Comparison of ENCODE assay signal across 13 cellular contexts in the genomic region with DNA sequence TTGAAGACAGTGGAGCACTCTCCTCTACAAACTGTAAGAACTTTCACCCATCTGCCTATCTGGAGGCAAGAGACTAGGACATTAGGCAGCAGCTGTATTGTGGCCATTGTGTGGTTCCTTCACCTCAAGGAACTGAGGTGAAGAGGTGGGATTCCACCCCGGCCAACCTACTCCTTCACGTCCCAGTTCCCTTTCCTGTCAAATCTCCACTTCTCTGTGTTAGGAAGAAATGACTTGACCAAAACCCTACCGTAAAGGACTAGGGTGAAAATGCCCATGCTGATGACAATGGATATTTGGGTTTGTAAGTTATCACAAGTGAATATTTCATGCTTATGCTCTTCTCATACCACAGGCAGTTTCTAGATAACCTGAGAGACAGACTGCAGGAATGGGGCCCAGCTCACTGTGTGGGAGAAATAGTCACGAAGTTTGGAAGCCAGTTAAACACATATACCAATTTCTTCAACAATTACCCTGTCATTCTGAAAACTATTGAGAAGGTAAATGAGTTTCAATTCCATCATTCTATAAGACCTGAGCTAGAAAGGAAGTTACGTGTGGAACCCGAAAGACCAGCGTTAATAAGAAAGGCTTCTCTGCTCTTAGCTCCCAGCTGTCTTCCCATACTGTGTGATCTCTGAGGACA.
A peak's percentile ranks its signal among the peaks of the same experiment; 100 is the strongest.
DNase-seq lines count a peak whose midpoint lies in the region; ATAC-seq lines count a peak whose summit lies in the region.
"Had no signal": no experiment of that assay in that cellular context is flagged by ENCODE, and none has a peak within 500 bp of the region (broad histone marks: within the 10 kb centered on the region; RNA-seq: fewer than 3 reads in every experiment).

No MANE protein-coding gene starts in this region.

- POLR2A ChIA-PET in activated CD4-positive, alpha-beta T cell treated with anti-CD3 and anti-CD28 coated beads for 36 hours (lab: Charles Lee): interaction anchor here (0.6 kb wide), 1 partner anchor 255 kb away, joined by 3 read pairs; no protein-coding TSS in a partner anchor
- POLR2A ChIA-PET in activated CD4-positive, alpha-beta T cell treated with anti-CD3 and anti-CD28 coated beads, Interleukin-2, amount 10 ng/mL, durations not matched to agents 7 days and 5 days (lab: Charles Lee): no interaction called here

- peaks cover 11% of the 10 kb centered on the region for H3K4me1 Mint-ChIP-seq in activated CD4-positive, alpha-beta T cell treated with anti-CD3 and anti-CD28 coated beads for 36 hours
- H3K4me1 Mint-ChIP-seq in activated CD4-positive, alpha-beta T cell treated with anti-CD3 and anti-CD28 coated beads, Interleukin-2, amount 10 ng/mL, durations not matched to agents 7 days and 5 days: no peaks in the 10 kb centered on the region
- no peaks in the 10 kb centered on the region for H3K4me1 Mint-ChIP-seq in activated T-helper 17 cell treated with anti-CD3 and anti-CD28 coated beads, Interleukin-2, amount 50 U/mL, for 72 hours
- H3K4me1 Mint-ChIP-seq: central memory CD8-positive, alpha-beta T cell; T-helper 17 cell had no signal

- no peak overlapping the region for H3K4me3 Mint-ChIP-seq in activated CD4-positive, alpha-beta T cell treated with anti-CD3 and anti-CD28 coated beads for 36 hours
- no peak overlapping the region for H3K4me3 Mint-ChIP-seq in activated CD4-positive, alpha-beta T cell treated with anti-CD3 and anti-CD28 coated beads, Interleukin-2, amount 10 ng/mL, durations not matched to agents 7 days and 5 days
- peak overlapping the region; percentile 9 for H3K4me3 Mint-ChIP-seq in activated T-helper 17 cell treated with anti-CD3 and anti-CD28 coated beads, Interleukin-2, amount 50 U/mL, for 72 hours
- H3K4me3 Mint-ChIP-seq: activated T-helper 1 cell treated with anti-CD3 and anti-CD28 coated beads, Interleukin-12 subunit alpha, Interleukin-12 subunit beta, Interleukin-2, Interleukin-4 antibody, amounts not matched to agents 30 ng/mL and 10 ng/mL and 1 ng/mL, durations not matched to agents 14 hours and 24 hours and 36 hours; central memory CD8-positive, alpha-beta T cell; T-helper 17 cell had no signal

- peak; percentile 39 for DNase-seq in activated CD4-positive, alpha-beta T cell treated with anti-CD3 and anti-CD28 coated beads for 36 hours
- DNase-seq in activated CD4-positive, alpha-beta T cell treated with anti-CD3 and anti-CD28 coated beads, Interleukin-2, amount 10 ng/mL, durations not matched to agents 7 days and 5 days: no peak
- DNase-seq in NCI-H1092 treated with DMSO at 0.1 percent for 48 hours (lab: John Stamatoyannopoulos, UW) (no peak), AG08395 (ENCODE audit: low spot score) (no peak), NCI-H146 treated with DMSO at 0.1 percent for 48 hours (lab: John Stamatoyannopoulos, UW; ENCODE audit: unreplicated experiment) (no peak)
- DNase-seq: MV-4-11; stimulated activated CD4-positive, alpha-beta T cell treated with anti-CD3 and anti-CD28 coated beads, Interleukin-2, amount 100 ng/mL, for 48 hours; T-helper 17 cell had no signal

- no peaks in the 10 kb centered on the region for H3K27me3 Mint-ChIP-seq in activated CD4-positive, alpha-beta T cell treated with anti-CD3 and anti-CD28 coated beads for 36 hours
- H3K27me3 Mint-ChIP-seq in activated CD4-positive, alpha-beta T cell treated with anti-CD3 and anti-CD28 coated beads, Interleukin-2, amount 10 ng/mL, durations not matched to agents 7 days and 5 days: no peaks in the 10 kb centered on the region
- H3K27me3 Mint-ChIP-seq in activated T-helper 17 cell treated with anti-CD3 and anti-CD28 coated beads, Interleukin-2, amount 50 U/mL, for 72 hours: no peaks in the 10 kb centered on the region
- H3K27me3 Mint-ChIP-seq: central memory CD8-positive, alpha-beta T cell; T-helper 17 cell had no signal

- no peaks in the 10 kb centered on the region for H3K36me3 Mint-ChIP-seq in activated CD4-positive, alpha-beta T cell treated with anti-CD3 and anti-CD28 coated beads for 36 hours (ENCODE audit: low read depth)
- H3K36me3 Mint-ChIP-seq in activated CD4-positive, alpha-beta T cell treated with anti-CD3 and anti-CD28 coated beads, Interleukin-2, amount 10 ng/mL, durations not matched to agents 7 days and 5 days (ENCODE audit: low read depth): no peaks in the 10 kb centered on the region
- no peaks in the 10 kb centered on the region for H3K36me3 Mint-ChIP-seq in activated T-helper 17 cell treated with anti-CD3 and anti-CD28 coated beads, Interleukin-2, amount 50 U/mL, for 72 hours (ENCODE audit: low read depth)

- ATAC-seq in activated CD4-positive, alpha-beta T cell treated with anti-CD3 and anti-CD28 coated beads for 36 hours: peak; percentile 82
- peak; percentile 63 for ATAC-seq in GM19468 (IDR thresholded peaks at IDR 0.05; ENCODE audit: extremely low read depth, unreplicated experiment)
- peak; percentile 59 for ATAC-seq in HG02970 (IDR thresholded peaks at IDR 0.05; ENCODE audit: low FRiP score, unreplicated experiment)
- ATAC-seq in activated T-helper 17 cell treated with anti-CD3 and anti-CD28 coated beads, Interleukin-2, amount 50 U/mL, for 72 hours (replicated peaks): peak; percentile 81
- ATAC-seq: T-helper 17 cell had no signal

- CTCF ChIA-PET in activated CD4-positive, alpha-beta T cell treated with anti-CD3 and anti-CD28 coated beads for 36 hours (lab: Charles Lee): interaction anchor here (0.7 to 1.4 kb wide), 5 partner anchors 11 to 298 kb away, joined by 3 read pairs; no protein-coding TSS in a partner anchor
- CTCF ChIA-PET in activated CD4-positive, alpha-beta T cell treated with anti-CD3 and anti-CD28 coated beads, Interleukin-2, amount 10 ng/mL, durations not matched to agents 7 days and 5 days (lab: Charles Lee): interaction anchor here (1.0 to 1.2 kb wide), 3 partner anchors 9 to 18 kb away, joined by 3 to 4 read pairs (median 3); no protein-coding TSS in a partner anchor

- intact Hi-C loops in activated CD4-positive, alpha-beta T cell treated with anti-CD3 and anti-CD28 coated beads for 36 hours (cut with DNase I, micrococcal nuclease): no loop called here

- H3K27ac Mint-ChIP-seq in activated CD4-positive, alpha-beta T cell treated with anti-CD3 and anti-CD28 coated beads for 36 hours: peak overlapping the region; percentile 62
- no peak overlapping the region for H3K27ac Mint-ChIP-seq in activated CD4-positive, alpha-beta T cell treated with anti-CD3 and anti-CD28 coated beads, Interleukin-2, amount 10 ng/mL, durations not matched to agents 7 days and 5 days
- H3K27ac Mint-ChIP-seq in activated T-helper 17 cell treated with anti-CD3 and anti-CD28 coated beads, Interleukin-2, amount 50 U/mL, for 72 hours: peak overlapping the region; percentile 45
- H3K27ac Mint-ChIP-seq: activated T-helper 1 cell treated with anti-CD3 and anti-CD28 coated beads, Interleukin-12 subunit alpha, Interleukin-12 subunit beta, Interleukin-2, Interleukin-4 antibody, amounts not matched to agents 30 ng/mL and 10 ng/mL and 1 ng/mL, durations not matched to agents 14 hours and 24 hours and 36 hours; T-helper 17 cell had no signal

- no peaks in the 10 kb centered on the region for H3K9me3 Mint-ChIP-seq in activated CD4-positive, alpha-beta T cell treated with anti-CD3 and anti-CD28 coated beads for 36 hours (ENCODE audit: low read depth)
- H3K9me3 Mint-ChIP-seq in activated CD4-positive, alpha-beta T cell treated with anti-CD3 and anti-CD28 coated beads, Interleukin-2, amount 10 ng/mL, durations not matched to agents 7 days and 5 days: no peaks in the 10 kb centered on the region
- no peaks in the 10 kb centered on the region for H3K9me3 Mint-ChIP-seq in activated T-helper 17 cell treated with anti-CD3 and anti-CD28 coated beads, Interleukin-2, amount 50 U/mL, for 72 hours
- H3K9me3 Mint-ChIP-seq: activated T-helper 1 cell treated with anti-CD3 and anti-CD28 coated beads, Interleukin-12 subunit alpha, Interleukin-12 subunit beta, Interleukin-2, Interleukin-4 antibody, amounts not matched to agents 30 ng/mL and 10 ng/mL and 1 ng/mL, durations not matched to agents 14 hours and 24 hours and 36 hours; central memory CD8-positive, alpha-beta T cell had no signal
